ENCODE assay signal across 8 cellular contexts in the genomic region with DNA sequence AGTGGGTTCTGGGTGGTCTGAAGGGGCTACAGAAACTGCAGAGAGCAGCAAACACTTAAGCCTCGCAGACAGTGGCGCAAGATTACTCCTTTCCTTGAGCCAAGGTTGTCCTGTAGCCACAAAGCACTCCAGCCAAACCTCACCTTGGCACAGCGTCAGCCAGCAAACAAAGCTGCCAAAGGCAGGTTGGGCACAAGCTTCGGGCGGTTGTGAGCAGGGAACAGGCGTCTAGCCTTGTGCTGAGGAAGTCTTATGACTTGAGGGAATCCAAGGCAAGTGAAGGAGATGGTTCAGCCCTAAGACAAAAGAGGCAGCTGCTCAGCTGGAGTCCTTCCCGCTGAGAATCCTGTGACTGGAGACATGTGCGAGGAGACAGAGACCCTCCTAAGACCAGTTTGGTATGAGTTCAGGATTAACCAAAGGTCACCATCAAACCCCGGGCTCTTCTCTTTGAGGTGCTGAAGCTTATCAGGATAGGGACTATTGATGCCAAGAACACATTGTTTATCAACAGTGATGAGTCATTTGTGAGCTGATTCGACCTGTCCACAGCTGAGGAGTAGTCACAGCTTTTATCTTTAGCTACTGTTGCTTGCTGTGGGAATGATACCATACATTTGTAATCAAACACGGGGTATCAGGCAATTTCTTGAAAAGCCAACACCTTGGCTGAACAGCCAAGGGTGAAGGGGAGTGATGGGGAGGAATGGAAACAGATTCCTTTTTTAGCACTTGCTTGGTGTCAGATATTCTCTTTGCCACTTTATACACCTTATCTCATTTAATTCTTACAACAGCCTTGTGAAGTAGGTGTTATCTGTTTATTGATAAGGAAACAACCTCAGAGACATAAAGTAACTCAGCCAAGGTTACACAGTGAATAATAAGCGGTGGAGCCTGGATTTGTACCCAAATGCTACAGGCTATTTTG. TPM values are rescaled to one million over a fixed set of nuclear protein-coding genes. Genes with fewer than 3 reads are reported as not detected.
DNase-seq lines count a peak whose midpoint lies in the region; ATAC-seq and TF ChIP-seq lines count a peak whose summit lies in the region.

No MANE protein-coding gene starts in this region.

- H3K4me2 ChIP-seq in DND-41 (ENCODE audit: insufficient read depth, low read length) = peak overlapping the region; percentile 88; the same call in 1 of the 2 replicates
- peak overlapping the region; percentile 93 for H3K4me2 ChIP-seq in OCI-LY3 (ENCODE audit: low read length)

- peaks cover 61% of the 10 kb centered on the region for H3K4me1 ChIP-seq in DND-41 (ENCODE audit: insufficient read depth, low read length)
- H3K4me1 ChIP-seq in OCI-LY3 (ENCODE audit: low read length) = peaks cover 46% of the 10 kb centered on the region

- H3K27me3 ChIP-seq in DND-41 (ENCODE audit: insufficient read depth, low read length, poor library complexity) (peaks cover 27% of the 10 kb centered on the region), OCI-LY3 (ENCODE audit: low read depth, low read length) (peaks cover 54% of the 10 kb centered on the region)

- ATAC-seq in DND-41 (ENCODE audit: insufficient read depth, low read depth) (no peak), esophagus mucosa (peak; percentile 2), HG02678 (IDR thresholded peaks at IDR 0.05; ENCODE audit: unreplicated experiment) (no peak), HG03196 (IDR thresholded peaks at IDR 0.05; ENCODE audit: unreplicated experiment) (no peak)

- H3K27me3 Mint-ChIP-seq in osteocyte (ENCODE audit: unreplicated experiment) = no peaks in the 10 kb centered on the region

- H2AFZ ChIP-seq in DND-41 (ENCODE audit: low read depth, low read length) = no peak overlapping the region
- no peak overlapping the region for H2AFZ ChIP-seq in OCI-LY3 (ENCODE audit: low read depth, low read length)

- H4K20me1 ChIP-seq in DND-41 (ENCODE audit: insufficient read depth, low read length) = peaks cover 5% of the 10 kb centered on the region
- no peaks in the 10 kb centered on the region for H4K20me1 ChIP-seq in OCI-LY3 (ENCODE audit: insufficient read depth, low read length)

- H3K36me3 ChIP-seq in DND-41 (ENCODE audit: insufficient read depth, low read length) = peaks cover 3% of the 10 kb centered on the region; the same call in 1 of the 2 replicates
- H3K36me3 ChIP-seq in OCI-LY3 (replicated peaks; ENCODE audit: low read depth, low read length) = peaks cover 12% of the 10 kb centered on the region

- H3K4me3 ChIP-seq in DND-41 (ENCODE audit: low read depth in 1 of 2, low read length in 2 of 2) = peak overlapping the region in 1 of 2 experiments; percentile 17; a peak in 1 of 4 replicates
- peak overlapping the region; percentile 78; the same call in 1 of the 2 replicates for H3K4me3 ChIP-seq in OCI-LY3 (ENCODE audit: low read length)

- H3K9me3 ChIP-seq in DND-41 (ENCODE audit: insufficient read depth, low read length, severe bottlenecking) (no peaks in the 10 kb centered on the region), OCI-LY3 (ENCODE audit: insufficient read depth, low read length) (0 out of 2 replicates have a peak, but pooled peaks cover 4% of the 10 kb centered on the region)

- H3K4me3 Mint-ChIP-seq in osteocyte (ENCODE audit: unreplicated experiment) = peak overlapping the region; percentile 99

- H3K79me2 ChIP-seq in DND-41 (ENCODE audit: insufficient read depth, low read length) = no peaks in the 10 kb centered on the region
- H3K79me2 ChIP-seq in OCI-LY3 (ENCODE audit: low read length) = no peaks in the 10 kb centered on the region

- no peak overlapping the region; the same call in 1 of the 2 replicates for H3K27ac ChIP-seq in DND-41 (ENCODE audit: low read length)
- H3K27ac ChIP-seq in OCI-LY3 (ENCODE audit: low read length) = peak overlapping the region; percentile 44; the same call in 1 of the 2 replicates

- H3K9ac ChIP-seq in DND-41 (ENCODE audit: low read depth, low read length) (peak overlapping the region; percentile 55; the same call in 1 of the 2 replicates), OCI-LY3 (ENCODE audit: low read length) (no peak overlapping the region; the same call in 1 of the 2 replicates)

- H3K27ac Mint-ChIP-seq in osteocyte (ENCODE audit: unreplicated experiment) = peak overlapping the region; percentile 100

- DNase-seq in DND-41 = no peak
- no peak for DNase-seq in osteocyte (ENCODE audit: extremely low spot score, unreplicated experiment)
- DNase-seq in HuH-7 (ENCODE audit: low spot score) = no peak
- no peak for DNase-seq in Kasumi-1 (lab: John Stamatoyannopoulos, UW)

- TF ChIP-seq CTCF in DND-41 (IDR thresholded peaks at IDR 0.05; ENCODE audit: borderline replicate concordance, extremely low read depth, low read length, poor library complexity, severe bottlenecking) (no peak), OCI-LY3 (IDR thresholded peaks at IDR 0.05; ENCODE audit: low read depth, low read length) (no peak), osteocyte (IDR thresholded peaks at IDR 0.05) (no peak)

- peaks cover 24% of the 10 kb centered on the region for H3K4me1 Mint-ChIP-seq in osteocyte (ENCODE audit: unreplicated experiment)

- peaks cover 27% of the 10 kb centered on the region for H3K36me3 Mint-ChIP-seq in osteocyte (ENCODE audit: unreplicated experiment)

- no peaks in the 10 kb centered on the region for H3K9me3 Mint-ChIP-seq in osteocyte (ENCODE audit: unreplicated experiment)

RNA-seq across cellular contexts. Expression of a gene that starts 4.6 kb away (rescaled TPM):
- total RNA-seq in esophagus mucosa (15.5 TPM), osteocyte (239 and 244 TPM in 2 replicates)

RNA-seq across cellular contexts. Expression of a gene that starts 15.4 kb away (rescaled TPM):
- total RNA-seq in esophagus mucosa (27.7 TPM), osteocyte (65.2 and 80.0 TPM in 2 replicates)

Comparison
In these comparisons a context has a peak if more than half of its experiments do, and no peak if none do; other contexts are left out.
1. RNA of a gene that starts 4.6 kb away (total RNA-seq): 239 to 244 TPM in osteocyte; 15.5 TPM in esophagus mucosa (single experiment); every median in the first group is over 10 times any median in the second.